In genomic region chr10:132961864-132962622, GRCh38 we compare ENCODE assay signal across 8 cellular contexts. TPM values are rescaled to one million over a fixed set of nuclear protein-coding genes. Genes with fewer than 3 reads are reported as not detected.
A peak's percentile ranks its signal among the peaks of the same experiment; 100 is the strongest.
DNase-seq lines count a peak whose midpoint lies in the region; TF ChIP-seq lines count a peak whose summit lies in the region.

No MANE protein-coding gene starts in this region.

- no peaks in the 10 kb centered on the region for H3K79me2 ChIP-seq in H9 (ENCODE audit: insufficient read depth, low read length)

- no peak overlapping the region for H2BK20ac ChIP-seq in H9 (ENCODE audit: low read depth, low read length, poor library complexity, severe bottlenecking)

- H3K14ac ChIP-seq in H9 (ENCODE audit: insufficient read depth, low read length): 0 out of 2 replicates have a peak overlapping the region, but pooled peaks have one; percentile 86

- peaks cover 0 to 3% (median 0%) of the 10 kb centered on the region in 3 experiments; a peak in 1 of 7 replicates for H3K36me3 Mint-ChIP-seq in H9 (ENCODE audit: insufficient read depth in 1 of 3, low read depth in 3 of 3)

- H3K27me3 ChIP-seq in H9 (ENCODE audit: insufficient read depth, low read length): no peaks in the 10 kb centered on the region; the same call in 1 of the 2 replicates

- peaks cover 3% of the 10 kb centered on the region for H3K23me2 ChIP-seq in H9 (ENCODE audit: insufficient read length, low read depth, low read length, poor library complexity, severe bottlenecking)

- no peak overlapping the region for H2BK12ac ChIP-seq in H9 (ENCODE audit: insufficient read length, low read depth, low read length)

- peaks cover 0 to 5% of the 10 kb centered on the region in 2 experiments; a peak in 3 of 5 replicates for H3K9me3 Mint-ChIP-seq in H9

- H3K27ac ChIP-seq in H9 (ENCODE audit: insufficient read length, low read depth, low read length): no peak overlapping the region

- H4K20me1 ChIP-seq in H9 (ENCODE audit: control insufficient read depth, insufficient read depth, insufficient read length): no peaks in the 10 kb centered on the region

- no peaks in the 10 kb centered on the region; the same call in 1 of the 2 replicates for H3K4me1 ChIP-seq in H9 (ENCODE audit: insufficient read depth, low read length)

- no peak overlapping the region for H3K56ac ChIP-seq in H9 (ENCODE audit: insufficient read length, low read depth, low read length)

- H2BK15ac ChIP-seq in H9 (ENCODE audit: low read depth, low read length): no peak overlapping the region

- H3T11ph ChIP-seq in H9 (ENCODE audit: low read length): no peak overlapping the region

- H3K18ac ChIP-seq in H9 (ENCODE audit: insufficient read length, low read depth, low read length): peak overlapping the region; percentile 73

- DNase-seq in G401 (ENCODE audit: low spot score) (peak; percentile 37), H9 (peak; percentile 92), NCI-H526 treated with DMSO at 0.1 percent for 48 hours (lab: John Stamatoyannopoulos, UW) (peak; percentile 3), germinal center (ENCODE audit: low spot score) (peak; percentile 49), non-pigmented ciliary epithelial cell (ENCODE audit: low read depth) (peak; percentile 36), stromal cell of bone marrow (ENCODE audit: low read depth) (peak; percentile 62), SHP77 treated with DMSO at 0.1 percent for 48 hours (lab: John Stamatoyannopoulos, UW) (no peak)
- DNase-seq in activated gamma-delta T cell treated with anti-CD3 and anti-CD28 coated beads, Interleukin-2, amount 50 U/mL, for 16 hours (ENCODE audit: low read depth): peak; percentile 46

- no peak overlapping the region for H3K23ac ChIP-seq in H9 (ENCODE audit: insufficient read length, low read depth, low read length)

- no peaks in the 10 kb centered on the region for H3K79me1 ChIP-seq in H9 (ENCODE audit: insufficient read depth, low read depth, low read length, poor library complexity, severe bottlenecking)

- in situ Hi-C loops in G401 (cut with HindIII; ENCODE audit: low sequenced_read_pairs): no loop called here

- WGBS in H9 (ENCODE audit: extremely low coverage, insufficient read length, low lambda C conversion rate): no CpG with 5 or more reads among the region's 37 CpGs

- no peak overlapping the region for H3K4ac ChIP-seq in H9 (ENCODE audit: low read depth, low read length)

- H4K8ac ChIP-seq in H9 (replicated peaks; ENCODE audit: insufficient read length, low read depth, low read length): no peak overlapping the region

- H3K4me1 Mint-ChIP-seq in H9: peaks cover 11 to 20% of the 10 kb centered on the region in 2 experiments

- no peak overlapping the region for H2AFZ ChIP-seq in H9 (ENCODE audit: low read length)

- peaks cover 27% of the 10 kb centered on the region for H3K27me3 Mint-ChIP-seq in H9 (ENCODE audit: low read depth)

- TF ChIP-seq CTCF in H9 (conservative IDR thresholded peaks at IDR 0.05): peak; percentile 20; the same call in 1 of the 3 replicates

- no peak overlapping the region for H2BK5ac ChIP-seq in H9 (ENCODE audit: insufficient read length, low read length)

- peak overlapping the region in 1 of 3 experiments; percentile 92; a peak in 1 of 7 replicates for H3K27ac Mint-ChIP-seq in H9

- peak overlapping the region; percentile 66 to 82 for H3K4me3 Mint-ChIP-seq in H9

- no peaks in the 10 kb centered on the region for H3K9me3 ChIP-seq in H9 (ENCODE audit: control insufficient read depth, low read depth, low read length)

- no peak overlapping the region for H4K5ac ChIP-seq in H9 (ENCODE audit: insufficient read length, low read depth, low read length)

- peak overlapping the region; percentile 46 for H3K4me2 ChIP-seq in H9 (ENCODE audit: insufficient read depth, insufficient read length, low read length)

- no peak overlapping the region for H2AK5ac ChIP-seq in H9 (ENCODE audit: insufficient read length, low read length)

- no peak overlapping the region for H3K9ac ChIP-seq in H9 (ENCODE audit: extremely low read depth, insufficient read length, low read length)

- no peak overlapping the region for H4K91ac ChIP-seq in H9 (ENCODE audit: insufficient read length, low read depth, low read length)

- no peak overlapping the region for H2BK120ac ChIP-seq in H9 (ENCODE audit: low read depth, low read length, poor library complexity, severe bottlenecking)

RNA-seq across cellular contexts. Expression of gene CFAP46, which starts 19.7 kb away (rescaled TPM):
- 6.2 and 11.3 TPM in 2 replicates for total RNA-seq in G401 (2014; rRNA removed; shearing (Covaris generic))
- 2.9 and 3.1 TPM in 2 replicates for total RNA-seq in H9 (2021)
